9 cellular contexts compared by ENCODE assay signal in genomic region chr1:179298952-179299351, GRCh38. TPM values are rescaled to one million over a fixed set of nuclear protein-coding genes. Genes with fewer than 3 reads are reported as not detected.
DNase-seq lines count a peak whose midpoint lies in the region; ATAC-seq and TF ChIP-seq lines count a peak whose summit lies in the region.
"Had no signal": no experiment of that assay in that cellular context is flagged by ENCODE, and none has a peak within 500 bp of the region (broad histone marks: within the 10 kb centered on the region; RNA-seq: fewer than 3 reads in every experiment).

No MANE protein-coding gene starts in this region.

- H3K36me3 Mint-ChIP-seq in activated CD4-positive, alpha-beta memory T cell treated with anti-CD3 and anti-CD28 coated beads for 36 hours = peaks cover 14% of the 10 kb centered on the region
- peaks cover 48% of the 10 kb centered on the region for H3K36me3 Mint-ChIP-seq in stimulated activated effector memory CD8-positive, alpha-beta T cell treated with anti-CD3 and anti-CD28 coated beads, Interleukin-12 subunit alpha, Interleukin-12 subunit beta, amount 100 ng/mL, for 72 hours
- H3K36me3 Mint-ChIP-seq in endothelial cell (ENCODE audit: low read depth, unreplicated experiment) = peaks cover 1% of the 10 kb centered on the region

- no peaks in the 10 kb centered on the region for H3K9me3 Mint-ChIP-seq in activated CD4-positive, alpha-beta memory T cell treated with anti-CD3 and anti-CD28 coated beads for 36 hours
- no peaks in the 10 kb centered on the region for H3K9me3 Mint-ChIP-seq in stimulated activated effector memory CD8-positive, alpha-beta T cell treated with anti-CD3 and anti-CD28 coated beads, Interleukin-12 subunit alpha, Interleukin-12 subunit beta, amount 100 ng/mL, for 72 hours
- no peaks in the 10 kb centered on the region for H3K9me3 Mint-ChIP-seq in endothelial cell (ENCODE audit: unreplicated experiment)

- no peaks in the 10 kb centered on the region for H3K9me3 ChIP-seq in SJCRH30 (replicated peaks)

- no peaks in the 10 kb centered on the region for H3K27me3 Mint-ChIP-seq in activated CD4-positive, alpha-beta memory T cell treated with anti-CD3 and anti-CD28 coated beads for 36 hours
- H3K27me3 Mint-ChIP-seq in endothelial cell (ENCODE audit: unreplicated experiment) = peaks cover 5% of the 10 kb centered on the region

- CTCF ChIA-PET in activated CD4-positive, alpha-beta memory T cell treated with anti-CD3 and anti-CD28 coated beads for 36 hours (lab: Charles Lee) = no interaction called here

- H3K27ac Mint-ChIP-seq in activated CD4-positive, alpha-beta memory T cell treated with anti-CD3 and anti-CD28 coated beads for 36 hours = peak overlapping the region; percentile 65
- no peak overlapping the region for H3K27ac Mint-ChIP-seq in stimulated activated effector memory CD8-positive, alpha-beta T cell treated with anti-CD3 and anti-CD28 coated beads, Interleukin-12 subunit alpha, Interleukin-12 subunit beta, amount 100 ng/mL, for 72 hours
- H3K27ac Mint-ChIP-seq in endothelial cell (ENCODE audit: unreplicated experiment) = no peak overlapping the region

- H3K4me1 Mint-ChIP-seq in activated CD4-positive, alpha-beta memory T cell treated with anti-CD3 and anti-CD28 coated beads for 36 hours (ENCODE audit: low read depth) = peaks cover 64% of the 10 kb centered on the region
- peaks cover 53% of the 10 kb centered on the region for H3K4me1 Mint-ChIP-seq in stimulated activated effector memory CD8-positive, alpha-beta T cell treated with anti-CD3 and anti-CD28 coated beads, Interleukin-12 subunit alpha, Interleukin-12 subunit beta, amount 100 ng/mL, for 72 hours
- H3K4me1 Mint-ChIP-seq in endothelial cell (ENCODE audit: unreplicated experiment) = peaks cover 9% of the 10 kb centered on the region

- H3K27me3 ChIP-seq in SJCRH30 = no peaks in the 10 kb centered on the region

- peak; percentile 7 for DNase-seq in activated CD8-positive, alpha-beta memory T cell treated with anti-CD3 and anti-CD28 coated beads, Interleukin-2, amount 50 U/mL, for 1 hour (ENCODE audit: extremely low read depth)
- no peak for DNase-seq in activated CD8-positive, alpha-beta memory T cell treated with anti-CD3 and anti-CD28 coated beads, Interleukin-2, amount 50 U/mL, for 48 hours
- peak; percentile 74 for DNase-seq in activated CD4-positive, alpha-beta memory T cell treated with anti-CD3 and anti-CD28 coated beads for 36 hours
- peak in 1 of 2 donors; percentile 61 for DNase-seq in stimulated activated effector memory CD8-positive, alpha-beta T cell treated with anti-CD3 and anti-CD28 coated beads, Interleukin-12 subunit alpha, Interleukin-12 subunit beta, amount 100 ng/mL, for 72 hours (ENCODE audit: low spot score in 2 of 2)
- DNase-seq in OCI-M2 (lab: John Stamatoyannopoulos, UW; ENCODE audit: unreplicated experiment) = no peak
- no peak for DNase-seq in endothelial cell (ENCODE audit: low spot score)
- no peak for DNase-seq in SJCRH30

- no peak overlapping the region for H3K4me3 ChIP-seq in SJCRH30

- no peak overlapping the region for H3K27ac ChIP-seq in SJCRH30
- H3K27ac ChIP-seq: HL-60 had no signal

- peak; percentile 65 for ATAC-seq in HG03064 (IDR thresholded peaks at IDR 0.05; ENCODE audit: low read depth, unreplicated experiment)
- ATAC-seq in stimulated activated effector memory CD8-positive, alpha-beta T cell treated with anti-CD3 and anti-CD28 coated beads, Interleukin-12 subunit alpha, Interleukin-12 subunit beta, amount 100 ng/mL, for 72 hours = peak; percentile 99

- H3K4me3 Mint-ChIP-seq in activated CD4-positive, alpha-beta memory T cell treated with anti-CD3 and anti-CD28 coated beads for 36 hours = peak overlapping the region; percentile 0
- H3K4me3 Mint-ChIP-seq in stimulated activated effector memory CD8-positive, alpha-beta T cell treated with anti-CD3 and anti-CD28 coated beads, Interleukin-12 subunit alpha, Interleukin-12 subunit beta, amount 100 ng/mL, for 72 hours = peak overlapping the region; percentile 4
- no peak overlapping the region for H3K4me3 Mint-ChIP-seq in endothelial cell (ENCODE audit: unreplicated experiment)

- POLR2A ChIA-PET in activated CD4-positive, alpha-beta memory T cell treated with anti-CD3 and anti-CD28 coated beads for 36 hours (lab: Charles Lee) = interaction anchor here (0.9 kb wide), 1 partner anchor 19 kb away, joined by 3 read pairs; no protein-coding TSS in a partner anchor

- intact Hi-C loops in activated CD4-positive, alpha-beta memory T cell treated with anti-CD3 and anti-CD28 coated beads for 36 hours (cut with micrococcal nuclease) = loop anchor here (1.0 to 10.0 kb wide), 5 partner anchors 11 to 524 kb away; partner anchors contain the start of gene AXDND1

- TF ChIP-seq CTCF in endothelial cell (IDR thresholded peaks at IDR 0.05; ENCODE audit: unreplicated experiment) = no peak

- peaks cover 11% of the 10 kb centered on the region; the same call in 1 of the 2 replicates for H3K36me3 ChIP-seq in SJCRH30

- H3K4me1 ChIP-seq in SJCRH30 = no peaks in the 10 kb centered on the region; the same call in 1 of the 2 replicates

RNA-seq across cellular contexts. Expression of gene SOAT1, which starts 5.4 kb away (rescaled TPM):
- total RNA-seq in activated CD4-positive, alpha-beta memory T cell treated with anti-CD3 and anti-CD28 coated beads for 36 hours = 10 to 100 TPM; 37.8 to 42.9 TPM
- 24.1 TPM for total RNA-seq in endothelial cell (ENCODE audit: unreplicated experiment)
- 26.7 and 28.7 TPM in 2 replicates for total RNA-seq in SJCRH30 (2014; rRNA removed; shearing (Covaris generic))

Comparison
In these comparisons a context has a peak if more than half of its experiments do, and no peak if none do; other contexts are left out.
1. DNase-seq: peak in activated CD8-positive, alpha-beta memory T cell treated with anti-CD3 and anti-CD28 coated beads, Interleukin-2, amount 50 U/mL, for 1 hour (single experiment) and activated CD4-positive, alpha-beta memory T cell treated with anti-CD3 and anti-CD28 coated beads for 36 hours (single experiment); none in activated CD8-positive, alpha-beta memory T cell treated with anti-CD3 and anti-CD28 coated beads, Interleukin-2, amount 50 U/mL, for 48 hours (single experiment), OCI-M2 (single experiment), endothelial cell (single experiment) and SJCRH30 (0 of 2).